In the genomic region with DNA sequence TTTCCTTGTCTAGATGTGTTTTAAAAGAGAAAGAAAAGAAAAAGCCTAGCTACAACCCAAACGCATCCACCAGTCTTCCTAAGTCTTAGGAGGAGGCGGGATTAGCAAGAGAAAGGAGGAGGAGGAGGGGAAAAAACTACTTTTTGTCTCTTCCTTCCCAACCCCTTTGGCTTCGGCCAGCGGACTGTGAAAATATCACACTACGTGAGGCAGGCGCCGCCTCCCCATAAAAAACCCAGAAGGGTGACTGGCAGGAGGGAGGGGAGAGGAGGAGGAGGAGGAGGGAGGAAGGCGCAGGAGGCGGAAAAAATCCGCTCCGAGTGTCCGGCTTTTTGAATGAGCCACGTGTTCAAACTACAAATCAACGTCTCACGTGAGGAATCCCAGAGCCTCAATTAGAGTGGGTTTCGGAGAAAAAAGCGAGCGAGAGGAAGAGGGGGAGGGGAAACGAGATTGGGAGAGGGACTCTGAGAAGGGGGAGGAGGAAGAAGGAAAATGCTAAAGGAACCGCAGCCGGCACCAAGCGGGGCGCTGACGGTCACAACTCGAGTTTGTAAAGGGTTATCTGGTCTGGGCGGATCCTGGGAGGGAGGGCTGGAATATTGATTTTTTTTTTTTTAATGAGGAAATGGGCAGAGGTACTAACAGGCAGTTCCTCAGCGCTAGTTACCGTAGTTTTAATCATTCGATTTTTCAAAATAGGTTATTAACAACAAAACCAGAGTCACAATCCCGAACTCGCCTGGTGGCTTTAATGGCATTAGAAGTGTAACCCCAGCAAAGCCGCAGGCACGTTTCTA, we compare ENCODE assay signal across 1 cellular context.
TF ChIP-seq lines count a peak whose summit lies in the region.

A gene (minus strand): TSS at position 202 of the 800 bp plus-strand sequence. CDS start 381 bp downstream, outside the sequence.

TF ChIP-seq in HepG2, 621 proteins besides CTCF, POLR2A, EP300 and RAD21 (continued from another document and continues in another):
- TF ChIP-seq ESRRA (CRISPR knock-in tag; IDR thresholded peaks at IDR 0.05; ENCODE audit: low read depth) (no peak), THYN1 (CRISPR knock-in tag; IDR thresholded peaks at IDR 0.05; ENCODE audit: borderline replicate concordance, low read depth) (no peak), ZNF747 (CRISPR knock-in tag; IDR thresholded peaks at IDR 0.05; ENCODE audit: borderline replicate concordance) (0 out of 2 replicates have a peak, but pooled peaks have one; percentile 16), ZNF335 (CRISPR knock-in tag; IDR thresholded peaks at IDR 0.05) (no peak), ZNF207 (IDR thresholded peaks at IDR 0.05; ENCODE audit: borderline replicate concordance) (no peak), PLRG1 (conservative IDR thresholded peaks at IDR 0.05) (no peak), HMG20A (CRISPR knock-in tag; IDR thresholded peaks at IDR 0.05; ENCODE audit: borderline replicate concordance) (no peak), KMT2A (CRISPR knock-in tag; IDR thresholded peaks at IDR 0.05) (no peak), ZNF558 (CRISPR knock-in tag; IDR thresholded peaks at IDR 0.05; ENCODE audit: borderline replicate concordance) (no peak), ZNF674 (CRISPR knock-in tag; IDR thresholded peaks at IDR 0.05; ENCODE audit: low read depth) (no peak), ZNF543 (CRISPR knock-in tag; IDR thresholded peaks at IDR 0.05) (peak; percentile 59; the same call in 1 of the 2 replicates), MAFF (IDR thresholded peaks at IDR 0.05; ENCODE audit: low read depth, low read length) (no peak), DNMT3B (CRISPR knock-in tag; conservative IDR thresholded peaks at IDR 0.05) (no peak; the same call in 1 of the 2 replicates), ZNF296 (CRISPR knock-in tag; conservative IDR thresholded peaks at IDR 0.05) (no peak), ZNF282 (IDR thresholded peaks at IDR 0.05; ENCODE audit: partially characterized antibody) (no peak), MTF2 (CRISPR knock-in tag; IDR thresholded peaks at IDR 0.05; ENCODE audit: borderline replicate concordance) (no peak), ZKSCAN8 (CRISPR knock-in tag; IDR thresholded peaks at IDR 0.05; ENCODE audit: borderline replicate concordance) (no peak), SOX13 (IDR thresholded peaks at IDR 0.05) (no peak), SOX13 (CRISPR knock-in tag; conservative IDR thresholded peaks at IDR 0.05 in 1 of 2, IDR thresholded peaks at IDR 0.05 in 1 of 2) (peak in 1 of 2 experiments; percentile 43; a peak in 1 of 4 replicates), ZNF746 (CRISPR knock-in tag; IDR thresholded peaks at IDR 0.05) (peak; percentile 83), ZNF567 (CRISPR knock-in tag; IDR thresholded peaks at IDR 0.05; ENCODE audit: borderline replicate concordance) (no peak), ZNF160 (CRISPR knock-in tag; IDR thresholded peaks at IDR 0.05) (0 out of 2 replicates have a peak, but pooled peaks have one; percentile 22), KDM4B (CRISPR knock-in tag; IDR thresholded peaks at IDR 0.05) (no peak), ZNF180 (CRISPR knock-in tag; IDR thresholded peaks at IDR 0.05; ENCODE audit: borderline replicate concordance, low read depth) (no peak), FOXJ3 (CRISPR knock-in tag; IDR thresholded peaks at IDR 0.05; ENCODE audit: borderline replicate concordance) (no peak), ZNF430 (CRISPR knock-in tag; IDR thresholded peaks at IDR 0.05) (no peak), NCOA1 (CRISPR knock-in tag; IDR thresholded peaks at IDR 0.05) (no peak), ZNF331 (CRISPR knock-in tag; IDR thresholded peaks at IDR 0.05) (peak; percentile 55; the same call in 1 of the 2 replicates), KDM1A (CRISPR knock-in tag; IDR thresholded peaks at IDR 0.05) (no peak), GLI4 (CRISPR knock-in tag; IDR thresholded peaks at IDR 0.05; ENCODE audit: borderline replicate concordance) (no peak), SSRP1 (CRISPR knock-in tag; IDR thresholded peaks at IDR 0.05) (peak; percentile 61; the same call in 1 of the 2 replicates), ZBTB21 (CRISPR knock-in tag; IDR thresholded peaks at IDR 0.05) (no peak), PCBP2 (optimal IDR thresholded peaks at IDR 0.05; ENCODE audit: low read depth, low read length, poor library complexity, severe bottlenecking) (peak; percentile 89), RFX3 (CRISPR knock-in tag; IDR thresholded peaks at IDR 0.05) (no peak), SAP130 (CRISPR knock-in tag; IDR thresholded peaks at IDR 0.05; ENCODE audit: low read depth) (peak; percentile 79), ZNF33A (CRISPR knock-in tag; IDR thresholded peaks at IDR 0.05; ENCODE audit: borderline replicate concordance) (no peak), RFX1 (IDR thresholded peaks at IDR 0.05) (no peak), ZNF605 (CRISPR knock-in tag; IDR thresholded peaks at IDR 0.05) (no peak), SMARCC2 (IDR thresholded peaks at IDR 0.05) (no peak), ZNF891 (CRISPR knock-in tag; IDR thresholded peaks at IDR 0.05) (no peak), MYC (CRISPR knock-in tag; IDR thresholded peaks at IDR 0.05; ENCODE audit: borderline replicate concordance) (peak; percentile 26; the same call in 1 of the 2 replicates), HOXA5 (CRISPR knock-in tag; IDR thresholded peaks at IDR 0.05) (0 out of 2 replicates have a peak, but pooled peaks have one; percentile 13), ZNF777 (CRISPR knock-in tag; IDR thresholded peaks at IDR 0.05) (no peak)
- TF ChIP-seq, protein P1, sequence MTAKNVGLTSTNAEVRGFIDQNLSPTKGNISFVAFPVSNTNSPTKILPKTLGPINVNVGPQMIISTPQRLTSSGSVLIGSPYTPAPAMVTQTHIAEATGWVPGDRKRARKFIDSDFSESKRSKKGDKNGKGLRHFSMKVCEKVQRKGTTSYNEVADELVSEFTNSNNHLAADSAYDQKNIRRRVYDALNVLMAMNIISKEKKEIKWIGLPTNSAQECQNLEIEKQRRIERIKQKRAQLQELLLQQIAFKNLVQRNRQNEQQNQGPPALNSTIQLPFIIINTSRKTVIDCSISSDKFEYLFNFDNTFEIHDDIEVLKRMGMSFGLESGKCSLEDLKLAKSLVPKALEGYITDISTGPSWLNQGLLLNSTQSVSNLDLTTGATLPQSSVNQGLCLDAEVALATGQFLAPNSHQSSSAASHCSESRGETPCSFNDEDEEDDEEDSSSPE (CRISPR knock-in tag; IDR thresholded peaks at IDR 0.05) = peak; percentile 55; the same call in 1 of the 2 replicates
- TF ChIP-seq, protein P2, sequence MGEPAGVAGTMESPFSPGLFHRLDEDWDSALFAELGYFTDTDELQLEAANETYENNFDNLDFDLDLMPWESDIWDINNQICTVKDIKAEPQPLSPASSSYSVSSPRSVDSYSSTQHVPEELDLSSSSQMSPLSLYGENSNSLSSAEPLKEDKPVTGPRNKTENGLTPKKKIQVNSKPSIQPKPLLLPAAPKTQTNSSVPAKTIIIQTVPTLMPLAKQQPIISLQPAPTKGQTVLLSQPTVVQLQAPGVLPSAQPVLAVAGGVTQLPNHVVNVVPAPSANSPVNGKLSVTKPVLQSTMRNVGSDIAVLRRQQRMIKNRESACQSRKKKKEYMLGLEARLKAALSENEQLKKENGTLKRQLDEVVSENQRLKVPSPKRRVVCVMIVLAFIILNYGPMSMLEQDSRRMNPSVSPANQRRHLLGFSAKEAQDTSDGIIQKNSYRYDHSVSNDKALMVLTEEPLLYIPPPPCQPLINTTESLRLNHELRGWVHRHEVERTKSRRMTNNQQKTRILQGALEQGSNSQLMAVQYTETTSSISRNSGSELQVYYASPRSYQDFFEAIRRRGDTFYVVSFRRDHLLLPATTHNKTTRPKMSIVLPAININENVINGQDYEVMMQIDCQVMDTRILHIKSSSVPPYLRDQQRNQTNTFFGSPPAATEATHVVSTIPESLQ (CRISPR knock-in tag; conservative IDR thresholded peaks at IDR 0.05) = no peak
- TF ChIP-seq, protein P3, sequence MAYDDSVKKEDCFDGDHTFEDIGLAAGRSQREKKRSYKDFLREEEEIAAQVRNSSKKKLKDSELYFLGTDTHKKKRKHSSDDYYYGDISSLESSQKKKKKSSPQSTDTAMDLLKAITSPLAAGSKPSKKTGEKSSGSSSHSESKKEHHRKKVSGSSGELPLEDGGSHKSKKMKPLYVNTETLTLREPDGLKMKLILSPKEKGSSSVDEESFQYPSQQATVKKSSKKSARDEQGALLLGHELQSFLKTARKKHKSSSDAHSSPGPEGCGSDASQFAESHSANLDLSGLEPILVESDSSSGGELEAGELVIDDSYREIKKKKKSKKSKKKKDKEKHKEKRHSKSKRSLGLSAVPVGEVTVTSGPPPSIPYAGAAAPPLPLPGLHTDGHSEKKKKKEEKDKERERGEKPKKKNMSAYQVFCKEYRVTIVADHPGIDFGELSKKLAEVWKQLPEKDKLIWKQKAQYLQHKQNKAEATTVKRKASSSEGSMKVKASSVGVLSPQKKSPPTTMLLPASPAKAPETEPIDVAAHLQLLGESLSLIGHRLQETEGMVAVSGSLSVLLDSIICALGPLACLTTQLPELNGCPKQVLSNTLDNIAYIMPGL (CRISPR knock-in tag; IDR thresholded peaks at IDR 0.05; ENCODE audit: borderline replicate concordance in 1 of 2, low read depth in 1 of 2) = peak in 1 of 2 experiments; percentile 49; a peak in 2 of 4 replicates
- TF ChIP-seq, protein P4, sequence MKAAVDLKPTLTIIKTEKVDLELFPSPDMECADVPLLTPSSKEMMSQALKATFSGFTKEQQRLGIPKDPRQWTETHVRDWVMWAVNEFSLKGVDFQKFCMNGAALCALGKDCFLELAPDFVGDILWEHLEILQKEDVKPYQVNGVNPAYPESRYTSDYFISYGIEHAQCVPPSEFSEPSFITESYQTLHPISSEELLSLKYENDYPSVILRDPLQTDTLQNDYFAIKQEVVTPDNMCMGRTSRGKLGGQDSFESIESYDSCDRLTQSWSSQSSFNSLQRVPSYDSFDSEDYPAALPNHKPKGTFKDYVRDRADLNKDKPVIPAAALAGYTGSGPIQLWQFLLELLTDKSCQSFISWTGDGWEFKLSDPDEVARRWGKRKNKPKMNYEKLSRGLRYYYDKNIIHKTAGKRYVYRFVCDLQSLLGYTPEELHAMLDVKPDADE (CRISPR knock-in tag; IDR thresholded peaks at IDR 0.05) = no peak
- TF ChIP-seq, protein P5, sequence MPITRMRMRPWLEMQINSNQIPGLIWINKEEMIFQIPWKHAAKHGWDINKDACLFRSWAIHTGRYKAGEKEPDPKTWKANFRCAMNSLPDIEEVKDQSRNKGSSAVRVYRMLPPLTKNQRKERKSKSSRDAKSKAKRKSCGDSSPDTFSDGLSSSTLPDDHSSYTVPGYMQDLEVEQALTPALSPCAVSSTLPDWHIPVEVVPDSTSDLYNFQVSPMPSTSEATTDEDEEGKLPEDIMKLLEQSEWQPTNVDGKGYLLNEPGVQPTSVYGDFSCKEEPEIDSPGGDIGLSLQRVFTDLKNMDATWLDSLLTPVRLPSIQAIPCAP (CRISPR knock-in tag; IDR thresholded peaks at IDR 0.05; ENCODE audit: low read depth) = no peak
- TF ChIP-seq, protein P6, sequence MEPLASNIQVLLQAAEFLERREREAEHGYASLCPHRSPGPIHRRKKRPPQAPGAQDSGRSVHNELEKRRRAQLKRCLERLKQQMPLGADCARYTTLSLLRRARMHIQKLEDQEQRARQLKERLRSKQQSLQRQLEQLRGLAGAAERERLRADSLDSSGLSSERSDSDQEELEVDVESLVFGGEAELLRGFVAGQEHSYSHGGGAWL (CRISPR knock-in tag; IDR thresholded peaks at IDR 0.05) = 0 out of 2 replicates have a peak, but pooled peaks have one; percentile 23
- TF ChIP-seq, protein P7, sequence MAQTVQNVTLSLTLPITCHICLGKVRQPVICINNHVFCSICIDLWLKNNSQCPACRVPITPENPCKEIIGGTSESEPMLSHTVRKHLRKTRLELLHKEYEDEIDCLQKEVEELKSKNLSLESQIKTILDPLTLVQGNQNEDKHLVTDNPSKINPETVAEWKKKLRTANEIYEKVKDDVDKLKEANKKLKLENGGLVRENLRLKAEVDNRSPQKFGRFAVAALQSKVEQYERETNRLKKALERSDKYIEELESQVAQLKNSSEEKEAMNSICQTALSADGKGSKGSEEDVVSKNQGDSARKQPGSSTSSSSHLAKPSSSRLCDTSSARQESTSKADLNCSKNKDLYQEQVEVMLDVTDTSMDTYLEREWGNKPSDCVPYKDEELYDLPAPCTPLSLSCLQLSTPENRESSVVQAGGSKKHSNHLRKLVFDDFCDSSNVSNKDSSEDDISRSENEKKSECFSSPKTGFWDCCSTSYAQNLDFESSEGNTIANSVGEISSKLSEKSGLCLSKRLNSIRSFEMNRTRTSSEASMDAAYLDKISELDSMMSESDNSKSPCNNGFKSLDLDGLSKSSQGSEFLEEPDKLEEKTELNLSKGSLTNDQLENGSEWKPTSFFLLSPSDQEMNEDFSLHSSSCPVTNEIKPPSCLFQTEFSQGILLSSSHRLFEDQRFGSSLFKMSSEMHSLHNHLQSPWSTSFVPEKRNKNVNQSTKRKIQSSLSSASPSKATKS (CRISPR knock-in tag; IDR thresholded peaks at IDR 0.05) = no peak
- TF ChIP-seq, protein P8, sequence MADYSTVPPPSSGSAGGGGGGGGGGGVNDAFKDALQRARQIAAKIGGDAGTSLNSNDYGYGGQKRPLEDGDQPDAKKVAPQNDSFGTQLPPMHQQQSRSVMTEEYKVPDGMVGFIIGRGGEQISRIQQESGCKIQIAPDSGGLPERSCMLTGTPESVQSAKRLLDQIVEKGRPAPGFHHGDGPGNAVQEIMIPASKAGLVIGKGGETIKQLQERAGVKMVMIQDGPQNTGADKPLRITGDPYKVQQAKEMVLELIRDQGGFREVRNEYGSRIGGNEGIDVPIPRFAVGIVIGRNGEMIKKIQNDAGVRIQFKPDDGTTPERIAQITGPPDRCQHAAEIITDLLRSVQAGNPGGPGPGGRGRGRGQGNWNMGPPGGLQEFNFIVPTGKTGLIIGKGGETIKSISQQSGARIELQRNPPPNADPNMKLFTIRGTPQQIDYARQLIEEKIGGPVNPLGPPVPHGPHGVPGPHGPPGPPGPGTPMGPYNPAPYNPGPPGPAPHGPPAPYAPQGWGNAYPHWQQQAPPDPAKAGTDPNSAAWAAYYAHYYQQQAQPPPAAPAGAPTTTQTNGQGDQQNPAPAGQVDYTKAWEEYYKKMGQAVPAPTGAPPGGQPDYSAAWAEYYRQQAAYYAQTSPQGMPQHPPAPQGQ (CRISPR knock-in tag; IDR thresholded peaks at IDR 0.05; ENCODE audit: borderline replicate concordance) = no peak
- TF ChIP-seq, protein P9, sequence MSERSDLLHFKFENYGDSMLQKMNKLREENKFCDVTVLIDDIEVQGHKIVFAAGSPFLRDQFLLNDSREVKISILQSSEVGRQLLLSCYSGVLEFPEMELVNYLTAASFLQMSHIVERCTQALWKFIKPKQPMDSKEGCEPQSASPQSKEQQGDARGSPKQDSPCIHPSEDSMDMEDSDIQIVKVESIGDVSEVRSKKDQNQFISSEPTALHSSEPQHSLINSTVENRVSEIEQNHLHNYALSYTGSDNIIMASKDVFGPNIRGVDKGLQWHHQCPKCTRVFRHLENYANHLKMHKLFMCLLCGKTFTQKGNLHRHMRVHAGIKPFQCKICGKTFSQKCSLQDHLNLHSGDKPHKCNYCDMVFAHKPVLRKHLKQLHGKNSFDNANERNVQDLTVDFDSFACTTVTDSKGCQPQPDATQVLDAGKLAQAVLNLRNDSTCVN (CRISPR knock-in tag; IDR thresholded peaks at IDR 0.05; ENCODE audit: borderline replicate concordance) = no peak
- TF ChIP-seq, protein P10, sequence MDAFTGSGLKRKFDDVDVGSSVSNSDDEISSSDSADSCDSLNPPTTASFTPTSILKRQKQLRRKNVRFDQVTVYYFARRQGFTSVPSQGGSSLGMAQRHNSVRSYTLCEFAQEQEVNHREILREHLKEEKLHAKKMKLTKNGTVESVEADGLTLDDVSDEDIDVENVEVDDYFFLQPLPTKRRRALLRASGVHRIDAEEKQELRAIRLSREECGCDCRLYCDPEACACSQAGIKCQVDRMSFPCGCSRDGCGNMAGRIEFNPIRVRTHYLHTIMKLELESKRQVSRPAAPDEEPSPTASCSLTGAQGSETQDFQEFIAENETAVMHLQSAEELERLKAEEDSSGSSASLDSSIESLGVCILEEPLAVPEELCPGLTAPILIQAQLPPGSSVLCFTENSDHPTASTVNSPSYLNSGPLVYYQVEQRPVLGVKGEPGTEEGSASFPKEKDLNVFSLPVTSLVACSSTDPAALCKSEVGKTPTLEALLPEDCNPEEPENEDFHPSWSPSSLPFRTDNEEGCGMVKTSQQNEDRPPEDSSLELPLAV (CRISPR knock-in tag; conservative IDR thresholded peaks at IDR 0.05; ENCODE audit: low read depth) = no peak
